Comparison of ENCODE assay signal across 8 cellular contexts in genomic region chr15:81002254-81003022, GRCh38. TPM values are rescaled to one million over a fixed set of nuclear protein-coding genes. Genes with fewer than 3 reads are reported as not detected.
DNase-seq lines count a peak whose midpoint lies in the region; FAIRE-seq and TF ChIP-seq lines count a peak whose summit lies in the region.

No MANE protein-coding gene starts in this region.

- intact Hi-C loops in CD4-positive, alpha-beta memory T cell (cut with micrococcal nuclease): loop anchor here (10.0 kb wide), 1 partner anchor 292 kb away; no protein-coding TSS in a partner anchor
- intact Hi-C loops in endothelial cell of umbilical vein (cut with micrococcal nuclease): loop anchor here (1.0 to 10.0 kb wide), 2 partner anchors 27 to 1042 kb away; partner anchors contain the start of gene MEX3B

- CTCF ChIA-PET in CD4-positive, alpha-beta memory T cell (lab: Charles Lee; ENCODE audit: partially characterized antibody): interaction anchor here (0.8 to 3.0 kb wide), 3 partner anchors 11 to 264 kb away, joined by 3 to 13 read pairs (median 3); no protein-coding TSS in a partner anchor
- CTCF ChIA-PET in endothelial cell of umbilical vein (lab: Charles Lee): interaction anchor here (0.6 to 8.6 kb wide), 14 partner anchors 8 to 1638 kb away, joined by 3 to 114 read pairs (median 6); no protein-coding TSS in a partner anchor

- H3K27ac ChIP-seq in CD4-positive, alpha-beta memory T cell (ENCODE audit: low read depth, low read length): peak overlapping the region; percentile 95
- H3K27ac ChIP-seq in OCI-LY1 (ENCODE audit: low read depth, low read length, poor library complexity, severe bottlenecking): no peak overlapping the region
- peak overlapping the region; percentile 50 for H3K27ac ChIP-seq in endothelial cell of umbilical vein (ENCODE audit: insufficient read depth, low read depth, low read length)

- POLR2A ChIA-PET in CD4-positive, alpha-beta memory T cell (lab: Charles Lee; ENCODE audit: partially characterized antibody): interaction anchor here (0.6 to 6.0 kb wide), 11 partner anchors 13 to 307 kb away, joined by 3 to 109 read pairs (median 7); partner anchors contain the start of genes ABHD17C and MESD
- POLR2A ChIA-PET in endothelial cell of umbilical vein (lab: Charles Lee): interaction anchor here (1.0 to 2.7 kb wide), 7 partner anchors 11 to 104 kb away, joined by 3 to 16 read pairs (median 5); no protein-coding TSS in a partner anchor

- H2AFZ ChIP-seq in OCI-LY1 (ENCODE audit: low read length) (no peak overlapping the region), endothelial cell of umbilical vein (ENCODE audit: low read depth, low read length) (no peak overlapping the region)

- H3K9me2 ChIP-seq in OCI-LY1 (ENCODE audit: low read depth, low read length): no peaks in the 10 kb centered on the region

- peaks cover 37 to 66% (median 53%) of the 10 kb centered on the region in 4 donors for H3K4me1 Mint-ChIP-seq in CD4-positive, alpha-beta memory T cell
- H3K4me1 Mint-ChIP-seq in nephron progenitor cell: peaks cover 27% of the 10 kb centered on the region

- peaks cover 0 to 2% (median 0%) of the 10 kb centered on the region in 8 donors for H3K9me3 Mint-ChIP-seq in CD4-positive, alpha-beta memory T cell
- H3K9me3 Mint-ChIP-seq in nephron progenitor cell: peaks cover under 1% of the 10 kb centered on the region

- H3K36me3 ChIP-seq in CD4-positive, alpha-beta memory T cell (ENCODE audit: insufficient read depth, low read length): peaks cover 7% of the 10 kb centered on the region
- H3K36me3 ChIP-seq in OCI-LY1 (ENCODE audit: insufficient read depth, low read length): peaks cover 23% of the 10 kb centered on the region
- H3K36me3 ChIP-seq in endothelial cell of umbilical vein (ENCODE audit: control insufficient read depth in 2 of 2, extremely low read depth in 1 of 2, insufficient read depth in 2 of 2, low read length in 2 of 2): peaks cover 0 to 4% of the 10 kb centered on the region in 2 experiments

- H3K4me2 ChIP-seq in OCI-LY1 (ENCODE audit: low read length): peak overlapping the region; percentile 79
- peak overlapping the region; percentile 82 for H3K4me2 ChIP-seq in endothelial cell of umbilical vein (ENCODE audit: insufficient read depth, low read length)

- H3K79me2 ChIP-seq in OCI-LY1 (ENCODE audit: insufficient read depth, low read length) (no peaks in the 10 kb centered on the region), endothelial cell of umbilical vein (ENCODE audit: control insufficient read depth, insufficient read depth, low read length) (peaks cover 60% of the 10 kb centered on the region)

- peak overlapping the region; percentile 52 to 81 (median 72) for H3K4me3 Mint-ChIP-seq in CD4-positive, alpha-beta memory T cell
- peak overlapping the region; percentile 62 for H3K4me3 Mint-ChIP-seq in nephron progenitor cell

- H4K20me1 ChIP-seq in OCI-LY1 (ENCODE audit: insufficient read depth, low read length): peaks cover 4% of the 10 kb centered on the region; the same call in 1 of the 2 replicates
- peaks cover 4% of the 10 kb centered on the region for H4K20me1 ChIP-seq in endothelial cell of umbilical vein (replicated peaks; ENCODE audit: control insufficient read depth, extremely low read depth, insufficient read depth, low read length)

- no peak for TF ChIP-seq POLR2A in endothelial cell of umbilical vein (IDR thresholded peaks at IDR 0.05; ENCODE audit: low read depth, low read length)

- peak overlapping the region in 1 of 2 donors; percentile 91 for H3K4me3 ChIP-seq in CD4-positive, alpha-beta memory T cell (ENCODE audit: low read length in 2 of 2)
- H3K4me3 ChIP-seq in OCI-LY1 (ENCODE audit: low read depth, low read length, poor library complexity, severe bottlenecking) (peak overlapping the region; percentile 88), endothelial cell of umbilical vein (replicated peaks in 1 of 3; ENCODE audit: insufficient read depth in 1 of 3, low read depth in 1 of 3, low read length in 3 of 3) (peak overlapping the region; percentile 72 to 87 (median 75))

- dilution Hi-C loops in endothelial cell of umbilical vein (cut with MboI; ENCODE audit: extremely low pct_ligation_motif_present, low sequenced_read_pairs): no loop called here

- BruUV-seq in endothelial cell of umbilical vein (replicated peaks; lab: Mats Ljungman, UMichigan): no TSS peak

- H3K9me1 ChIP-seq in endothelial cell of umbilical vein (replicated peaks; ENCODE audit: control insufficient read depth, extremely low read depth, insufficient read depth, low read length): no peaks in the 10 kb centered on the region

- H3K9ac ChIP-seq in OCI-LY1 (ENCODE audit: low read length) (peak overlapping the region; percentile 83; the same call in 1 of the 2 replicates), endothelial cell of umbilical vein (replicated peaks; ENCODE audit: extremely low read depth, insufficient read depth, low read length) (peak overlapping the region; percentile 96)

- no peak for FAIRE-seq in endothelial cell of umbilical vein (lab: Jason Lieb, UNC)

- H3K27ac Mint-ChIP-seq in CD4-positive, alpha-beta memory T cell: no peak overlapping the region
- H3K27ac Mint-ChIP-seq in nephron progenitor cell: no peak overlapping the region

- 0 out of 2 replicates have a peak, but pooled peaks cover 3% of the 10 kb centered on the region for H3F3A ChIP-seq in OCI-LY1 (ENCODE audit: insufficient read depth, low read length)

- no peaks in the 10 kb centered on the region for H3K9me3 ChIP-seq in CD4-positive, alpha-beta memory T cell (ENCODE audit: control insufficient read depth in 1 of 2, low read length in 2 of 2)
- H3K9me3 ChIP-seq in OCI-LY1 (ENCODE audit: low read length): no peaks in the 10 kb centered on the region
- no peaks in the 10 kb centered on the region for H3K9me3 ChIP-seq in endothelial cell of umbilical vein (replicated peaks; ENCODE audit: control insufficient read depth, insufficient read depth, low read length)

- peaks cover 9 to 26% of the 10 kb centered on the region in 2 donors for H3K36me3 Mint-ChIP-seq in CD4-positive, alpha-beta memory T cell
- peaks cover 21% of the 10 kb centered on the region for H3K36me3 Mint-ChIP-seq in nephron progenitor cell (ENCODE audit: low read depth)

- TF ChIP-seq CTCF in OCI-LY1 (IDR thresholded peaks at IDR 0.05; ENCODE audit: low read length) (no peak), endothelial cell of umbilical vein (IDR thresholded peaks at IDR 0.05; ENCODE audit: extremely low read depth in 1 of 2, insufficient read depth in 1 of 2, low read depth in 1 of 2, low read length in 2 of 2) (peak; percentile 6 to 38), nephron progenitor cell (IDR thresholded peaks at IDR 0.05) (no peak)

- peaks cover 0 to 1% of the 10 kb centered on the region in 2 donors for H3K27me3 Mint-ChIP-seq in CD4-positive, alpha-beta memory T cell
- peaks cover 3% of the 10 kb centered on the region for H3K27me3 Mint-ChIP-seq in nephron progenitor cell (ENCODE audit: low read depth, poor library complexity)

- no peaks in the 10 kb centered on the region for H3K27me3 ChIP-seq in CD4-positive, alpha-beta memory T cell (ENCODE audit: insufficient read depth, low read length)
- H3K27me3 ChIP-seq in OCI-LY1 (ENCODE audit: insufficient read depth, low read length) (no peaks in the 10 kb centered on the region), endothelial cell of umbilical vein (ENCODE audit: control insufficient read depth in 2 of 2, insufficient read depth in 2 of 2, low read length in 2 of 2) (no peaks in the 10 kb centered on the region)

- H3K4me1 ChIP-seq in CD4-positive, alpha-beta memory T cell (ENCODE audit: insufficient read depth, low read length): peaks cover 45% of the 10 kb centered on the region
- peaks cover 24% of the 10 kb centered on the region for H3K4me1 ChIP-seq in OCI-LY1 (ENCODE audit: insufficient read depth, low read length, severe bottlenecking)
- H3K4me1 ChIP-seq in endothelial cell of umbilical vein (ENCODE audit: control insufficient read depth, extremely low read depth, insufficient read depth, low read length): peaks cover 35% of the 10 kb centered on the region

- DNase-seq in CD4-positive, alpha-beta memory T cell: peak in 2 of 5 donors; percentile 23 to 50
- peak; percentile 51 for DNase-seq in endothelial cell of umbilical vein (ENCODE audit: low read depth, low spot score)
- DNase-seq in nephron progenitor cell: no peak
- DNase-seq in nucleus accumbens (lab: John Stamatoyannopoulos, UW): no peak
- DNase-seq in DMS153 treated with DMSO at 0.1 percent for 48 hours (lab: John Stamatoyannopoulos, UW; ENCODE audit: unreplicated experiment): no peak
- no peak for DNase-seq in superior temporal gyrus (ENCODE audit: extremely low spot score)
- no peak for DNase-seq in NCI-H2196 (lab: John Stamatoyannopoulos, UW; ENCODE audit: unreplicated experiment)

TF ChIP-seq in endothelial cell of umbilical vein, 7 proteins besides CTCF, POLR2A, EP300 and RAD21 (continues in another document):
- TF ChIP-seq GATA2 (IDR thresholded peaks at IDR 0.05; ENCODE audit: insufficient read depth, insufficient read length, low read depth, low read length) (no peak), JUN (IDR thresholded peaks at IDR 0.05; ENCODE audit: borderline replicate concordance, insufficient read depth, insufficient read length, low read depth) (no peak)

RNA-seq across cellular contexts. Expression of gene TLNRD1, which starts 1.7 kb away (rescaled TPM):
- 10 to 100 TPM; 29.7 to 29.8 TPM for total RNA-seq in CD4-positive, alpha-beta memory T cell
- polyA plus RNA-seq in CD4-positive, alpha-beta memory T cell: 1 to 10 TPM; 2.4 to 5.2 TPM
- total RNA-seq in endothelial cell of umbilical vein: 33.0 and 33.2 TPM in 2 replicates
- polyA plus RNA-seq in endothelial cell of umbilical vein: 17.8 and 21.7 TPM in 2 replicates
- polyA plus RNA-seq in endothelial cell of umbilical vein (2011; cell fraction: cytosol; rRNA removed): 10.2 and 14.1 TPM in 2 replicates
- polyA plus RNA-seq in endothelial cell of umbilical vein (2011; cell fraction: nucleus; rRNA removed): 6.6 and 7.0 TPM in 2 replicates
- polyA plus RNA-seq in endothelial cell of umbilical vein (2012): 11.4 and 12.9 TPM in 2 replicates
- polyA minus RNA-seq in endothelial cell of umbilical vein: 8.3 and 11.1 TPM in 2 replicates
- 14.3 TPM for polyA minus RNA-seq in endothelial cell of umbilical vein (2011; cell fraction: cytosol; rRNA and poly(A)+ RNA removed)
- 10.1 and 13.9 TPM in 2 replicates for polyA minus RNA-seq in endothelial cell of umbilical vein (2011; cell fraction: nucleus; rRNA and poly(A)+ RNA removed)

RNA-seq across cellular contexts. Expression of gene MESD, which starts 12.8 kb away (rescaled TPM):
- total RNA-seq in CD4-positive, alpha-beta memory T cell: 10 to 100 TPM; 43.3 to 44.6 TPM
- 10 to 100 TPM; 32.2 to 35.7 TPM for polyA plus RNA-seq in CD4-positive, alpha-beta memory T cell
- total RNA-seq in endothelial cell of umbilical vein: 30.5 and 32.9 TPM in 2 replicates
- polyA plus RNA-seq in endothelial cell of umbilical vein: 10.2 and 12.8 TPM in 2 replicates
- polyA plus RNA-seq in endothelial cell of umbilical vein (2011; cell fraction: cytosol; rRNA removed): 17.2 and 18.8 TPM in 2 replicates
- polyA plus RNA-seq in endothelial cell of umbilical vein (2011; cell fraction: nucleus; rRNA removed): 17.6 and 19.6 TPM in 2 replicates
- 25.5 and 33.0 TPM in 2 replicates for polyA plus RNA-seq in endothelial cell of umbilical vein (2012)
- 12.9 and 13.1 TPM in 2 replicates for polyA minus RNA-seq in endothelial cell of umbilical vein
- 12.8 TPM for polyA minus RNA-seq in endothelial cell of umbilical vein (2011; cell fraction: cytosol; rRNA and poly(A)+ RNA removed)
- 13.8 and 15.9 TPM in 2 replicates for polyA minus RNA-seq in endothelial cell of umbilical vein (2011; cell fraction: nucleus; rRNA and poly(A)+ RNA removed)

Comparison
In these comparisons a context has a peak if more than half of its experiments do, and no peak if none do; other contexts are left out.
1. CTCF ChIP-seq: peak in endothelial cell of umbilical vein (2 of 2); none in OCI-LY1 (single experiment) and nephron progenitor cell (single experiment).